In genomic region chr2:237262838-237263771, GRCh38 we compare ENCODE assay signal across 12 cellular contexts.
DNase-seq lines count a peak whose midpoint lies in the region; ATAC-seq, FAIRE-seq and TF ChIP-seq lines count a peak whose summit lies in the region.
"Had no signal": no experiment of that assay in that cellular context is flagged by ENCODE, and none has a peak within 500 bp of the region (broad histone marks: within the 10 kb centered on the region; RNA-seq: fewer than 3 reads in every experiment).

No MANE protein-coding gene starts in this region.

- no peak for TF ChIP-seq CTCF in Panc1 (IDR thresholded peaks at IDR 0.05)
- no peak for TF ChIP-seq CTCF in fibroblast of mammary gland (conservative IDR thresholded peaks at IDR 0.05; ENCODE audit: control insufficient read depth, insufficient read depth, low read depth, low read length)

- no TSS peak for BruUV-seq in Panc1 (replicated peaks; lab: Mats Ljungman, UMichigan)

- peak overlapping the region; percentile 81 for H3K27ac ChIP-seq in Panc1 (ENCODE audit: low read length)
- H3K27ac ChIP-seq: hepatocyte had no signal

- CTCF ChIA-PET in Panc1 (lab: Charles Lee): no interaction called here

- DNase-seq in H54 (ENCODE audit: insufficient read length, low spot score): no peak
- peak; percentile 27 for DNase-seq in Panc1 (ENCODE audit: low read depth, low spot score)
- DNase-seq in fibroblast of mammary gland (ENCODE audit: low read depth): peak; percentile 92
- DNase-seq in renal cortical epithelial cell (ENCODE audit: low read depth): peak; percentile 91
- no peak for DNase-seq in NCI-H1092 treated with DMSO at 0.1 percent for 48 hours (lab: John Stamatoyannopoulos, UW)
- DNase-seq in GM19240 (ENCODE audit: insufficient read length, low spot score): no peak
- no peak for DNase-seq in 8988T
- no peak for DNase-seq in T-helper 2 cell
- DNase-seq: activated CD8-positive, alpha-beta memory T cell treated with anti-CD3 and anti-CD28 coated beads, Interleukin-2, amount 50 U/mL, for 48 hours; GOT3; NCI-H2029 treated with DMSO at 0.1 percent for 48 hours had no signal

- FAIRE-seq in H54 (lab: Jason Lieb, UNC): peak; percentile 73

- H3K4me3 ChIP-seq in Panc1 (ENCODE audit: low read depth in 2 of 2, low read length in 2 of 2): no peak overlapping the region
- H3K4me3 ChIP-seq in fibroblast of mammary gland (ENCODE audit: control insufficient read depth, low read depth, low read length): no peak overlapping the region
- H3K4me3 ChIP-seq: hepatocyte had no signal

- in situ Hi-C loops in Panc1 (cut with HindIII; ENCODE audit: low pct_unique_long_range_greater_than_20kb, low sequenced_read_pairs): no loop called here

- H3K27me3 ChIP-seq in Panc1 (ENCODE audit: control insufficient read depth, insufficient read depth, low read length): no peaks in the 10 kb centered on the region
- H3K27me3 ChIP-seq: hepatocyte had no signal

- no peaks in the 10 kb centered on the region for H3K36me3 ChIP-seq in Panc1 (ENCODE audit: control insufficient read depth, insufficient read depth, low read length)

- ATAC-seq in Panc1: no peak

- intact Hi-C loops in Panc1 (cut with micrococcal nuclease; ENCODE audit: unreplicated experiment): no loop called here

- POLR2A ChIA-PET in Panc1 (lab: Charles Lee): no interaction called here

- peaks cover 12% of the 10 kb centered on the region for H3K4me1 ChIP-seq in Panc1 (ENCODE audit: control insufficient read depth, insufficient read depth, low read length)

- no peak for TF ChIP-seq POLR2A in H54 (IDR thresholded peaks at IDR 0.05; ENCODE audit: low read depth, low read length)

- H3K9me3 ChIP-seq in Panc1 (ENCODE audit: control insufficient read depth, insufficient read depth, low read depth, low read length): no peaks in the 10 kb centered on the region

Comparison
In these comparisons a context has a peak if more than half of its experiments do, and no peak if none do; other contexts are left out.
1. DNase-seq: peak in Panc1 (single experiment), fibroblast of mammary gland (single experiment) and renal cortical epithelial cell (single experiment); none in H54 (single experiment), NCI-H1092 treated with DMSO at 0.1 percent for 48 hours (single experiment), GM19240 (single experiment), 8988T (single experiment) and T-helper 2 cell (0 of 5).